Comparison of ENCODE assay signal across 8 cellular contexts in the genomic region with DNA sequence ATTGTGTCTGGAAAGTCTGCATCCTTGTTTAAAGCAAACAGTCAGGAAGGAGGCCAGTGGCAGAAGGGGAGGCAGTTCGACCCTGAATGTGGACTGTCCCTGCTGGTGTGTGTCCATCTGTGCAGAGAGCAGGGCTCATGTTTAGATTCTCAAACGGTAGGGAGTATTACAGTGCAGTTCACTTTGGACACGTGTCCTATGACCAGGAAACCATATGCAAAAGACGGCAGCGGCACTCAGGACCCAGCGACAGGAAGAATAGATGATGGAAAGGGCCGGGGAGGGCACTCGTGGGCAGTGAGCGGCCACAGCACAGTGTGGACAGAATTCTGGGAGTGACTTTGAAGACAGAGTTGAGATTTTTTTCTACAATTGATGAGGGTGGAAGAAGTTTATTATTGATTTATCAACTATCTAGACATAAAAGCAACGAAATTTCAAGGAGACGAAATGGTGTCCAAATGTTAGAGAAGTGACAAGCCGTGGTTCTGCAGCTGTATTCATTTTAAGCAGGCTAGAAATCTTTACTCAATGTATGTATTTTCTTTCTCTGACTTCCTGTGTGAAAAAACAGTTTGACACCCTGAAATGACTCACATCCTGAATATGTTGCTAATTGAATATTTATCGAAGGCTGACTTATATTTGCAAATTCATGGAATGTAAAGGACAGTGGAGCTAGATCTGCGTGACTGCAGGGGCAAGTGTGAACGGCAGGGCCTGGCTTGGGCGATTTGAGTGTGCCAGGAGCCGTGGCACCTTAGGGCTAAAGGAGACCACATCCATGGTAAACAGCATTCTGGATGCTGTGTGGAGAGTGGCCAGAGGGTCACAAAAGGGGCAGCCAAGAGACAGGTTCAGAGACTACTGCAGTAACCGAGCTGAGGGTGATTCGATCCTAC.
A peak's percentile ranks its signal among the peaks of the same experiment; 100 is the strongest.
DNase-seq lines count a peak whose midpoint lies in the region; ATAC-seq and TF ChIP-seq lines count a peak whose summit lies in the region.

No MANE protein-coding gene starts in this region.

- H3K36me3 ChIP-seq in RWPE2 (ENCODE audit: low read depth) (no peaks in the 10 kb centered on the region), esophagus squamous epithelium (no peaks in the 10 kb centered on the region), upper lobe of left lung (no peaks in the 10 kb centered on the region), ascending aorta (no peaks in the 10 kb centered on the region), body of pancreas (replicated peaks in 1 of 2; ENCODE audit: insufficient read depth in 1 of 2, low read depth in 2 of 2) (no peaks in the 10 kb centered on the region)

- peak overlapping the region; percentile 25 for H3K27ac ChIP-seq in RWPE2 (ENCODE audit: poor library complexity, severe bottlenecking)
- peak overlapping the region in 3 of 4 donors; percentile 25 to 67 (median 45) for H3K27ac ChIP-seq in esophagus squamous epithelium
- H3K27ac ChIP-seq in upper lobe of left lung, result peak overlapping the region; percentile 22 to 61 (median 55)
- no peak overlapping the region for H3K27ac ChIP-seq in ascending aorta
- peak overlapping the region in 1 of 4 donors; percentile 23 for H3K27ac ChIP-seq in body of pancreas

- H3K27me3 ChIP-seq in RWPE2 (ENCODE audit: insufficient read depth, poor library complexity, severe bottlenecking) (no peaks in the 10 kb centered on the region), esophagus squamous epithelium (no peaks in the 10 kb centered on the region), upper lobe of left lung (no peaks in the 10 kb centered on the region), ascending aorta (no peaks in the 10 kb centered on the region), body of pancreas (no peaks in the 10 kb centered on the region)

- no peak for TF ChIP-seq EP300 in upper lobe of left lung (IDR thresholded peaks at IDR 0.05)

- H3K4me3 ChIP-seq in RWPE2 (ENCODE audit: severe bottlenecking), result no peak overlapping the region
- peak overlapping the region in 1 of 4 donors; percentile 9 for H3K4me3 ChIP-seq in esophagus squamous epithelium
- H3K4me3 ChIP-seq in upper lobe of left lung, result no peak overlapping the region
- H3K4me3 ChIP-seq in ascending aorta, result no peak overlapping the region
- no peak overlapping the region for H3K4me3 ChIP-seq in body of pancreas

- 47 to 56% methylated on average over 19 of the region's 19 CpGs for WGBS in esophagus squamous epithelium, 2 donors
- 70 to 71% methylated on average over 19 of the region's 19 CpGs for WGBS in upper lobe of left lung, 2 donors
- WGBS in body of pancreas, 2 donors, result 71 to 79% methylated on average over 19 of the region's 19 CpGs

- no peaks in the 10 kb centered on the region for H3K9me3 ChIP-seq in RWPE2 (ENCODE audit: severe bottlenecking)
- no peaks in the 10 kb centered on the region for H3K9me3 ChIP-seq in esophagus squamous epithelium
- H3K9me3 ChIP-seq in upper lobe of left lung, result no peaks in the 10 kb centered on the region
- no peaks in the 10 kb centered on the region for H3K9me3 ChIP-seq in ascending aorta
- H3K9me3 ChIP-seq in body of pancreas, result no peaks in the 10 kb centered on the region

- TF ChIP-seq CTCF in RWPE2 (IDR thresholded peaks at IDR 0.05; ENCODE audit: poor library complexity, severe bottlenecking), result no peak
- TF ChIP-seq CTCF in esophagus squamous epithelium (IDR thresholded peaks at IDR 0.05), result no peak
- TF ChIP-seq CTCF in upper lobe of left lung (IDR thresholded peaks at IDR 0.05), result no peak
- TF ChIP-seq CTCF in ascending aorta (IDR thresholded peaks at IDR 0.05), result no peak
- TF ChIP-seq CTCF in body of pancreas (IDR thresholded peaks at IDR 0.05), result no peak

- ATAC-seq in GM18909 (IDR thresholded peaks at IDR 0.05; ENCODE audit: poor library complexity, unreplicated experiment), result peak; percentile 89
- peak; percentile 69 for ATAC-seq in HG03039 (IDR thresholded peaks at IDR 0.05; ENCODE audit: unreplicated experiment)
- ATAC-seq in RWPE2 (ENCODE audit: low read depth), result peak; percentile 74
- peak; percentile 61 to 66 for ATAC-seq in upper lobe of left lung (ENCODE audit: low FRiP score in 2 of 2)
- ATAC-seq in body of pancreas, result no peak

- intact Hi-C loops in esophagus squamous epithelium (cut with DNase I), result no loop called here
- intact Hi-C loops in ascending aorta (cut with DNase I), result no loop called here
- intact Hi-C loops in body of pancreas (cut with DNase I), result no loop called here

- peak; percentile 59 for DNase-seq in CD1c-positive myeloid dendritic cell (ENCODE audit: extremely low spot score)
- DNase-seq in RWPE2 (ENCODE audit: low spot score), result no peak
- no peak for DNase-seq in esophagus squamous epithelium (lab: John Stamatoyannopoulos, UW)
- DNase-seq in upper lobe of left lung, result no peak
- no peak for DNase-seq in ascending aorta (ENCODE audit: low spot score in 2 of 2)
- no peak for DNase-seq in body of pancreas

- TF ChIP-seq POLR2A in esophagus squamous epithelium (IDR thresholded peaks at IDR 0.05) (peak in 1 of 4 donors; percentile 27), upper lobe of left lung (IDR thresholded peaks at IDR 0.05) (peak in 1 of 4 donors; percentile 44), body of pancreas (IDR thresholded peaks at IDR 0.05) (no peak)

- H3K4me1 ChIP-seq in RWPE2 (ENCODE audit: insufficient read depth, poor library complexity, severe bottlenecking), result peaks cover 22% of the 10 kb centered on the region
- H3K4me1 ChIP-seq in esophagus squamous epithelium, result peaks cover 0 to 14% (median 0%) of the 10 kb centered on the region in 3 donors
- peaks cover 0 to 4% (median 1%) of the 10 kb centered on the region in 4 donors for H3K4me1 ChIP-seq in upper lobe of left lung
- no peaks in the 10 kb centered on the region for H3K4me1 ChIP-seq in ascending aorta
- H3K4me1 ChIP-seq in body of pancreas, result no peaks in the 10 kb centered on the region

Comparison
In these comparisons a context has a peak if more than half of its experiments do, and no peak if none do; other contexts are left out.
1. H3K27ac ChIP-seq: peak in RWPE2 (single experiment), esophagus squamous epithelium (3 of 4) and upper lobe of left lung (4 of 4); none in ascending aorta (0 of 2).